8 cellular contexts compared by ENCODE assay signal in the genomic region with DNA sequence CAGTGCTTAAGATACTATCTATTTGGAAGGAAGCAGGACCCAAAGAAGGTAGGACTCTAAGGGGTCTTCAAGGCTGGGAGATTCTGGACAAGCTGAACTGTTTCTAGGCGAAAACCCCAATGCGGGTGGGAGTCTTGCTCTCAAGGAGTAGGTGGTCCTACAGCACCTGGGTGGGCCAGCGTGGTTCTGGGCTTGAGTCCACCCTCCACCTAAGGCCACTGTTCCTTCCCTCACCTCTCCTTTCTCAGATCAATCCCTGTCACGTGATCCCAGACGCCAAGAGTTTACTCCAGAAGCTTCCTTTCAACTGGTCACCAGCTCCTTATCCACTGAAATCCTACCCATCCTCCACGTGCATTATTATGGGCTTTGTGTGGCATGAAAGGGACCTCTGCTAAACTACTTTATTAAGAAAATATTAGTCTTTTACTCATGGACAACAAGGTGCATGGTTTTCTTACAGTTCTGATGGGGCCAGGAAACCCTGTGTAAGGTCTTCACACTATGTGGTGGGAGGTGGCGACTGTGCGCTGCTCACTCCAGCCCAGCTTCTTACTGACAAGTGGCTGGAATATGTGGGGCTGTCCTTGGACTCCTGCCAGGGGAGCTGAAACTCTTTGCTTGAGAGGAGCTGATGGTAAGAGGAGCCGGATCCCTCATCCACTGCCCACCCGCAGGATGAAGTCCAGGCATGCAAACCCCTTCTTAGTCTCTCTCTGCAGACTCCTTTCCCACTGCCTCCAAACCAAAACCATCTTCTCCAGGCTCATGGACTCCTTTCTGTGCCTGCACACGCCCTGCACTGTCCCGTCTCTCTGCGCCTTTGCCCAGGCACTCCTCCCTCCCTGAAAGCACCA. TPM values are rescaled to one million over a fixed set of nuclear protein-coding genes. Genes with fewer than 3 reads are reported as not detected.
DNase-seq lines count a peak whose midpoint lies in the region; ATAC-seq lines count a peak whose summit lies in the region.

No MANE protein-coding gene starts in this region.

- H3K4me1 Mint-ChIP-seq in naive B cell = peaks cover 23 to 27% (median 26%) of the 10 kb centered on the region in 3 donors

- peaks cover 4 to 16% of the 10 kb centered on the region in 2 donors for H3K36me3 Mint-ChIP-seq in naive B cell

- H3K9me3 ChIP-seq in SJCRH30 (replicated peaks) = no peaks in the 10 kb centered on the region

- H3K27ac ChIP-seq in SJCRH30 = no peak overlapping the region
- peak overlapping the region; percentile 74 for H3K27ac ChIP-seq in epithelial cell of prostate

- H3K27ac Mint-ChIP-seq in naive B cell = peak overlapping the region in 2 of 6 donors; percentile 20 to 95

- peak overlapping the region; percentile 91 to 98 (median 96) for H3K4me3 Mint-ChIP-seq in naive B cell

- intact Hi-C loops in Right ventricle myocardium inferior (cut with DNase I) (loop anchor here (5.0 to 10.0 kb wide), 2 partner anchors 129 to 234 kb away; a partner anchor contains a TSS), cardiac septum (cut with DNase I) (loop anchor here (2.0 to 10.0 kb wide), 2 partner anchors 129 to 231 kb away; a partner anchor contains a TSS)

- H3K4me3 ChIP-seq in SJCRH30 = peak overlapping the region; percentile 66

- ATAC-seq in Right ventricle myocardium inferior (peak; percentile 46), naive B cell (ENCODE audit: low read depth in 2 of 2) (no peak), GM18502 (IDR thresholded peaks at IDR 0.05; ENCODE audit: poor library complexity, unreplicated experiment) (no peak), GM18873 (IDR thresholded peaks at IDR 0.05; ENCODE audit: low FRiP score, unreplicated experiment) (no peak)

- H3K27me3 Mint-ChIP-seq in naive B cell = no peaks in the 10 kb centered on the region

- no peaks in the 10 kb centered on the region for H3K9me3 Mint-ChIP-seq in naive B cell

- no peaks in the 10 kb centered on the region; the same call in 1 of the 2 replicates for H3K4me1 ChIP-seq in SJCRH30

- peak; percentile 84 for DNase-seq in Right ventricle myocardium inferior (ENCODE audit: missing footprints)
- no peak for DNase-seq in cardiac septum (ENCODE audit: low spot score)
- DNase-seq in SJCRH30 = peak; percentile 85 to 90
- DNase-seq in epithelial cell of prostate (ENCODE audit: low read depth, low spot score) = no peak
- no peak for DNase-seq in naive B cell
- no peak for DNase-seq in activated CD4-positive, CD25-positive, alpha-beta regulatory T cell (lab: John Stamatoyannopoulos, UW)

- peaks cover 23% of the 10 kb centered on the region for H3K36me3 ChIP-seq in SJCRH30

- H3K27me3 ChIP-seq in SJCRH30 = peaks cover 6% of the 10 kb centered on the region; the same call in 1 of the 2 replicates

RNA-seq across cellular contexts. Expression of a gene that starts 1.6 kb away (rescaled TPM):
- total RNA-seq in Right ventricle myocardium inferior = 8.4 TPM
- total RNA-seq in cardiac septum = 9.2 TPM
- 13.3 and 14.6 TPM in 2 replicates for total RNA-seq in SJCRH30 (2014; rRNA removed; shearing (Covaris generic))
- 10 to 100 TPM in 3 of 6 donors, 1 to 10 TPM in 2, under 1 TPM in 1; 0.20 to 13.1 (median 9.6) TPM for polyA plus RNA-seq in naive B cell (ENCODE audit: low read depth in 6 of 6)

RNA-seq across cellular contexts. Expression of a gene that starts 35.2 kb away (rescaled TPM):
- total RNA-seq in Right ventricle myocardium inferior (7.2 TPM), cardiac septum (7.6 TPM)
- total RNA-seq in SJCRH30 (2014; rRNA removed; shearing (Covaris generic)) = 8.2 and 9.4 TPM in 2 replicates
- polyA plus RNA-seq in naive B cell (ENCODE audit: low read depth in 6 of 6) = 1 to 10 TPM in 5 of 6 donors, under 1 TPM in 1; 0.28 to 2.4 (median 1.3) TPM

Comparison
In these comparisons a context has a peak if more than half of its experiments do, and no peak if none do; other contexts are left out.
1. DNase-seq: peak in Right ventricle myocardium inferior (single experiment) and SJCRH30 (2 of 2); none in cardiac septum (single experiment), epithelial cell of prostate (single experiment), naive B cell (single experiment) and activated CD4-positive, CD25-positive, alpha-beta regulatory T cell (0 of 4).